Comparison of ENCODE assay signal across 28 cellular contexts in genomic region chr1:153764315-153764714, GRCh38. TPM values are rescaled to one million over a fixed set of nuclear protein-coding genes. Genes with fewer than 3 reads are reported as not detected.
DNase-seq lines count a peak whose midpoint lies in the region; ATAC-seq and TF ChIP-seq lines count a peak whose summit lies in the region.
"Had no signal": no experiment of that assay in that cellular context is flagged by ENCODE, and none has a peak within 500 bp of the region (broad histone marks: within the 10 kb centered on the region; RNA-seq: fewer than 3 reads in every experiment).

No MANE protein-coding gene starts in this region.

- peak overlapping the region in 7 of 11 experiments; percentile 19 to 67 (median 48); a peak in 8 of 22 replicates for H3K9ac ChIP-seq in BLaER1 treated with 17β-estradiol and CSF1 and Interleukin-3, amounts not matched to agents 10 nM and 100 nM

- intact Hi-C loops in body of pancreas (cut with DNase I) (no loop called here), right lobe of liver (cut with DNase I) (no loop called here), stomach (cut with DNase I; ENCODE audit: low total_unique reads) (no loop called here)

- ATAC-seq in body of pancreas (no peak), right lobe of liver (no peak), foreskin keratinocyte (no peak), HG02571 (IDR thresholded peaks at IDR 0.05; ENCODE audit: unreplicated experiment) (no peak), HG02852 (IDR thresholded peaks at IDR 0.05; ENCODE audit: unreplicated experiment) (no peak)
- ATAC-seq: PC-3 had no signal

- peak overlapping the region in 8 of 11 experiments; percentile 64 to 88 (median 78); a peak in 14 of 22 replicates for H3K4me2 ChIP-seq in BLaER1 treated with 17β-estradiol and CSF1 and Interleukin-3, amounts not matched to agents 10 nM and 100 nM

- no peak for TF ChIP-seq EP300 in stomach (IDR thresholded peaks at IDR 0.05)

- TF ChIP-seq POLR2A in body of pancreas (IDR thresholded peaks at IDR 0.05): no peak
- TF ChIP-seq POLR2A in right lobe of liver (IDR thresholded peaks at IDR 0.05): no peak
- TF ChIP-seq POLR2A in stomach (IDR thresholded peaks at IDR 0.05): no peak

- no peaks in the 10 kb centered on the region for H3K9me3 ChIP-seq in BLaER1 treated with 17β-estradiol and CSF1 and Interleukin-3, amounts not matched to agents 10 nM and 100 nM (replicated peaks in 1 of 11)
- H3K9me3 ChIP-seq in body of pancreas (no peaks in the 10 kb centered on the region), right lobe of liver (no peaks in the 10 kb centered on the region), stomach (no peaks in the 10 kb centered on the region)
- H3K9me3 ChIP-seq: adrenal gland, ovary, tibial nerve had no signal

- H3K4me3 ChIP-seq in BLaER1 treated with 17β-estradiol and CSF1 and Interleukin-3, amounts not matched to agents 10 nM and 100 nM: no peak overlapping the region
- no peak overlapping the region for H3K4me3 ChIP-seq in body of pancreas
- no peak overlapping the region for H3K4me3 ChIP-seq in right lobe of liver
- no peak overlapping the region for H3K4me3 ChIP-seq in stomach
- H3K4me3 ChIP-seq: adrenal gland, ovary, tibial nerve had no signal

- peaks cover 28 to 63% (median 58%) of the 10 kb centered on the region in 10 experiments for H3K4me1 ChIP-seq in BLaER1 treated with 17β-estradiol and CSF1 and Interleukin-3, amounts not matched to agents 10 nM and 100 nM
- H3K4me1 ChIP-seq in body of pancreas (peaks cover 25% of the 10 kb centered on the region), right lobe of liver (peaks cover 3 to 32% (median 19%) of the 10 kb centered on the region in 4 donors), stomach (peaks cover 18 to 50% (median 41%) of the 10 kb centered on the region in 4 donors), foreskin keratinocyte (no peaks in the 10 kb centered on the region)
- H3K4me1 ChIP-seq: adrenal gland had no signal

- H3K27ac ChIP-seq in BLaER1 treated with 17β-estradiol and CSF1 and Interleukin-3, amounts not matched to agents 10 nM and 100 nM: peak overlapping the region in 7 of 11 experiments; percentile 41 to 68 (median 65); a peak in 13 of 22 replicates
- H3K27ac ChIP-seq in body of pancreas (peak overlapping the region in 3 of 4 donors; percentile 36 to 66 (median 64)), right lobe of liver (peak overlapping the region in 2 of 3 donors; percentile 12 to 44), stomach (peak overlapping the region; percentile 47 to 79 (median 70)), foreskin keratinocyte (no peak overlapping the region)
- H3K27ac ChIP-seq: epithelial cell of prostate, ovary had no signal

- DNase-seq in body of pancreas: no peak
- peak in 1 of 3 donors; percentile 15 for DNase-seq in right lobe of liver
- DNase-seq in stomach: peak; percentile 70
- DNase-seq in foreskin keratinocyte: no peak
- DNase-seq: activated CD4-positive, alpha-beta memory T cell treated with anti-CD3 and anti-CD28 coated beads for 36 hours; activated CD4-positive, alpha-beta T cell treated with anti-CD3 and anti-CD28 coated beads for 1 hour; activated CD8-positive, alpha-beta memory T cell treated with anti-CD3 and anti-CD28 coated beads, Interleukin-2, amount 50 U/mL, for 48 hours; activated naive CD4-positive, alpha-beta T cell treated with anti-CD3 and anti-CD28 coated beads for 36 hours; adrenal gland; DMS153; glutamatergic neuron; H7; islet precursor cell; Karpas-422; mammary epithelial cell; NCI-H1417; NCI-H2081; NCI-H526 treated with DMSO at 0.1 percent for 48 hours; NK-92 treated with Interleukin-12 subunit alpha and Interleukin-12 subunit beta, amount 100 ng/mL, for 24 hours; ovary; PC-3; SHP77 treated with DMSO at 0.1 percent for 48 hours; stimulated activated CD4-positive, alpha-beta T cell treated with anti-CD3 and anti-CD28 coated beads, Interleukin-2, amount 100 ng/mL, for 24 hours had no signal

- no peaks in the 10 kb centered on the region for H4K20me1 ChIP-seq in BLaER1 treated with 17β-estradiol and CSF1 and Interleukin-3, amounts not matched to agents 10 nM and 100 nM

- TF ChIP-seq CTCF in body of pancreas (IDR thresholded peaks at IDR 0.05) (no peak), right lobe of liver (IDR thresholded peaks at IDR 0.05) (no peak), stomach (IDR thresholded peaks at IDR 0.05) (no peak), foreskin keratinocyte (conservative IDR thresholded peaks at IDR 0.05) (no peak)

- peaks cover 79 to 99% (median 96%) of the 10 kb centered on the region in 11 experiments for H3K36me3 ChIP-seq in BLaER1 treated with 17β-estradiol and CSF1 and Interleukin-3, amounts not matched to agents 10 nM and 100 nM
- H3K36me3 ChIP-seq in body of pancreas (replicated peaks in 1 of 2; ENCODE audit: insufficient read depth in 1 of 2, low read depth in 2 of 2): peaks cover 0 to 5% of the 10 kb centered on the region in 2 donors
- H3K36me3 ChIP-seq in right lobe of liver: peaks cover 0 to 51% (median 9%) of the 10 kb centered on the region in 4 donors
- peaks cover 27 to 100% (median 98%) of the 10 kb centered on the region in 4 donors for H3K36me3 ChIP-seq in stomach
- H3K36me3 ChIP-seq: ovary had no signal

- WGBS in body of pancreas, 2 donors: 83 to 87% methylated on average over 3 to 5 of the region's 5 CpGs
- 73% methylated on average over 3 of the region's 5 CpGs for WGBS in right lobe of liver (ENCODE audit: insufficient coverage, low coverage, low lambda C conversion rate, missing lambda C conversion rate)
- WGBS in stomach, 5 donors: 34 to 69% (median 42%) methylated on average over 5 of the region's 5 CpGs

- no peaks in the 10 kb centered on the region for H3K27me3 ChIP-seq in BLaER1 treated with 17β-estradiol and CSF1 and Interleukin-3, amounts not matched to agents 10 nM and 100 nM
- H3K27me3 ChIP-seq in body of pancreas: no peaks in the 10 kb centered on the region
- H3K27me3 ChIP-seq in right lobe of liver: no peaks in the 10 kb centered on the region
- H3K27me3 ChIP-seq in stomach: no peaks in the 10 kb centered on the region
- H3K27me3 ChIP-seq in foreskin keratinocyte: no peaks in the 10 kb centered on the region
- H3K27me3 ChIP-seq: adrenal gland, ovary, tibial nerve had no signal

RNA-seq across cellular contexts. Expression of gene SLC27A3, which starts 10.9 kb away (rescaled TPM):
- total RNA-seq in body of pancreas (10 to 100 TPM; 15.0 to 21.1 TPM), right lobe of liver (10 to 100 TPM; 25.4 to 50.4 (median 36.9) TPM), stomach (10 to 100 TPM; 14.9 to 89.9 (median 62.2) TPM), foreskin keratinocyte (10.3 and 11.4 TPM in 2 replicates)
- polyA plus RNA-seq in stomach (10 to 100 TPM; 17.4 to 86.8 (median 44.1) TPM), foreskin keratinocyte (15.0 TPM in 2 replicates)

RNA-seq across cellular contexts. Expression of gene INTS3, which starts 36.5 kb away (rescaled TPM):
- total RNA-seq in body of pancreas (10 to 100 TPM; 25.4 to 33.3 TPM), right lobe of liver (10 to 100 TPM; 16.5 to 29.1 (median 22.6) TPM), stomach (10 to 100 TPM; 28.1 to 48.2 (median 39.4) TPM), foreskin keratinocyte (33.2 TPM in 2 replicates)
- polyA plus RNA-seq in stomach (10 to 100 TPM; 11.0 to 39.2 (median 19.1) TPM), foreskin keratinocyte (18.8 and 20.3 TPM in 2 replicates)
